ENCODE assay signal across 17 cellular contexts in the genomic region with DNA sequence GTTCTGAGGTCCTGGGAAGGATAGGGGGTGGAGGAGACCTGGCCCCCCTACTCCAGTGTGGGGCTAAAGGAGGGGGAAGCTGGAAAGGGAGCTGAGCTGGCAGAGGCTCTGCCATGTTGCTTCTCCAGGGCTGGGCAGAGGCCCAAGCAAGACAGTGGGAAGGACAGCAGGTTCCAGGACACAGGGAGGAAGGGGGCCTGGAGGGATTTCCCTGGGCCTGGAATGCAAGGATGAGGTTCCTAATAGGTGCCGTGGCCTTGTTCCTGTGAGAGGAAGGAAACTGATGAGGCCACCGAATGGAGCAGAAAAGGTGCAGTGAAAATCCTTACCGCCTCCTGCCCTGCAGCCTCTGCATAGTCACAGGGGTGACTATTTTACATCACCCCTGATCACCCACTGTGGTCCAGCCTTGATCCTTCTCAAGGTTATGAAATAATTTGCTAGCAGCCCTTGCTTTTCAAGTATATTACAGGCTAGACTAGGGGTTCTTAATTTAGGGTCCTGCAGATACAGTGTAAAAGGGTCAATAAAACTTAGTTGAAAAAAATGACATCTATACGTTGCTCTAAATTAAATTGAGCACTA. TPM values are rescaled to one million over a fixed set of nuclear protein-coding genes. Genes with fewer than 3 reads are reported as not detected.
DNase-seq lines count a peak whose midpoint lies in the region; ATAC-seq and TF ChIP-seq lines count a peak whose summit lies in the region.
"Had no signal": no experiment of that assay in that cellular context is flagged by ENCODE, and none has a peak within 500 bp of the region (broad histone marks: within the 10 kb centered on the region; RNA-seq: fewer than 3 reads in every experiment).

No MANE protein-coding gene starts in this region.

- H3K4me1 ChIP-seq in CD4-positive, CD25-positive, alpha-beta regulatory T cell (ENCODE audit: control insufficient read depth, insufficient read depth, low read length, poor library complexity, severe bottlenecking): no peaks in the 10 kb centered on the region
- H3K4me1 ChIP-seq in osteoblast (ENCODE audit: insufficient read depth, low read length): peaks cover 26% of the 10 kb centered on the region
- peaks cover 33 to 36% (median 34%) of the 10 kb centered on the region in 4 donors for H3K4me1 ChIP-seq in esophagus muscularis mucosa

- no peaks in the 10 kb centered on the region for H3K27me3 Mint-ChIP-seq in CD4-positive, CD25-positive, alpha-beta regulatory T cell
- H3K27me3 Mint-ChIP-seq: activated T-helper 17 cell treated with anti-CD3 and anti-CD28 coated beads, Interleukin-2, amount 50 U/mL, for 72 hours; T-cell had no signal

- TF ChIP-seq CTCF in VCaP (conservative IDR thresholded peaks at IDR 0.05): no peak
- no peak for TF ChIP-seq CTCF in osteoblast (IDR thresholded peaks at IDR 0.05; ENCODE audit: extremely low read depth, low read depth, low read length)
- no peak for TF ChIP-seq CTCF in foreskin fibroblast (IDR thresholded peaks at IDR 0.05; ENCODE audit: low read depth, low read length)
- no peak for TF ChIP-seq CTCF in esophagus muscularis mucosa (IDR thresholded peaks at IDR 0.05)

- H3K27me3 ChIP-seq in CD4-positive, CD25-positive, alpha-beta regulatory T cell (ENCODE audit: control insufficient read depth, insufficient read depth, low read length): peaks cover 2% of the 10 kb centered on the region
- H3K27me3 ChIP-seq in osteoblast (ENCODE audit: insufficient read depth, low read length) (no peaks in the 10 kb centered on the region), esophagus muscularis mucosa (no peaks in the 10 kb centered on the region)

- no peak overlapping the region for H3K4me3 Mint-ChIP-seq in CD4-positive, CD25-positive, alpha-beta regulatory T cell
- H3K4me3 Mint-ChIP-seq: activated T-helper 17 cell treated with anti-CD3 and anti-CD28 coated beads, Interleukin-2, amount 50 U/mL, for 72 hours; GM23338; T-cell had no signal

- peaks cover 0 to 10% (median 4%) of the 10 kb centered on the region in 4 donors for H3K4me1 Mint-ChIP-seq in CD4-positive, CD25-positive, alpha-beta regulatory T cell
- H3K4me1 Mint-ChIP-seq: activated T-helper 17 cell treated with anti-CD3 and anti-CD28 coated beads, Interleukin-2, amount 50 U/mL, for 72 hours had no signal

- no peak overlapping the region for H3K4me3 ChIP-seq in CD4-positive, CD25-positive, alpha-beta regulatory T cell (ENCODE audit: low read depth, low read length)
- no peak overlapping the region for H3K4me3 ChIP-seq in osteoblast (ENCODE audit: insufficient read depth, low read length)
- no peak overlapping the region for H3K4me3 ChIP-seq in foreskin fibroblast (ENCODE audit: low read depth in 1 of 2, low read length in 2 of 2)
- no peak overlapping the region for H3K4me3 ChIP-seq in esophagus muscularis mucosa
- H3K4me3 ChIP-seq: GM12878, GM23338 had no signal

- intact Hi-C loops in esophagus muscularis mucosa (cut with DNase I): loop anchor here (5.0 kb wide), 1 partner anchor 39 kb away; no protein-coding TSS in a partner anchor

- H3K9me3 Mint-ChIP-seq in CD4-positive, CD25-positive, alpha-beta regulatory T cell: no peaks in the 10 kb centered on the region
- H3K9me3 Mint-ChIP-seq: activated T-helper 17 cell treated with anti-CD3 and anti-CD28 coated beads, Interleukin-2, amount 50 U/mL, for 72 hours; GM23338; T-cell had no signal

- peak overlapping the region in 2 of 3 donors; percentile 50 to 66 for H3K27ac Mint-ChIP-seq in CD4-positive, CD25-positive, alpha-beta regulatory T cell
- H3K27ac Mint-ChIP-seq: activated T-helper 17 cell treated with anti-CD3 and anti-CD28 coated beads, Interleukin-2, amount 50 U/mL, for 72 hours; GM23338; T-cell had no signal

- peak overlapping the region; percentile 13 for H2AFZ ChIP-seq in osteoblast (ENCODE audit: low read length)

- H4K20me1 ChIP-seq in osteoblast (ENCODE audit: insufficient read depth, low read length): no peaks in the 10 kb centered on the region

- H3K79me2 ChIP-seq in osteoblast (ENCODE audit: insufficient read depth, low read length): no peaks in the 10 kb centered on the region

- TF ChIP-seq EP300 in esophagus muscularis mucosa (IDR thresholded peaks at IDR 0.05): no peak

- no peak overlapping the region for H3K27ac ChIP-seq in CD4-positive, CD25-positive, alpha-beta regulatory T cell (ENCODE audit: insufficient read depth, low read length, poor library complexity, severe bottlenecking)
- H3K27ac ChIP-seq in VCaP (peak overlapping the region; percentile 47), osteoblast (ENCODE audit: low read depth, low read length) (no peak overlapping the region), esophagus muscularis mucosa (replicated peaks in 1 of 4) (no peak overlapping the region)

- no peaks in the 10 kb centered on the region for H3K9me3 ChIP-seq in CD4-positive, CD25-positive, alpha-beta regulatory T cell (ENCODE audit: control insufficient read depth in 2 of 2, low read length in 2 of 2)
- H3K9me3 ChIP-seq in osteoblast (ENCODE audit: low read depth, low read length) (no peaks in the 10 kb centered on the region), esophagus muscularis mucosa (no peaks in the 10 kb centered on the region)

- H3K36me3 ChIP-seq in CD4-positive, CD25-positive, alpha-beta regulatory T cell (ENCODE audit: control insufficient read depth, insufficient read depth, low read length): no peaks in the 10 kb centered on the region
- no peaks in the 10 kb centered on the region for H3K36me3 ChIP-seq in osteoblast (ENCODE audit: insufficient read depth, low read length)
- H3K36me3 ChIP-seq in esophagus muscularis mucosa: no peaks in the 10 kb centered on the region

- no peak for ATAC-seq in CD4-positive, CD25-positive, alpha-beta regulatory T cell (ENCODE audit: low read depth in 2 of 2)
- ATAC-seq in HG02623 (IDR thresholded peaks at IDR 0.05; ENCODE audit: unreplicated experiment) (peak; percentile 10), GM18907 (IDR thresholded peaks at IDR 0.05; ENCODE audit: unreplicated experiment) (no peak)
- ATAC-seq: activated T-helper 17 cell treated with anti-CD3 and anti-CD28 coated beads, Interleukin-2, amount 50 U/mL, for 72 hours; GM23338; T-cell had no signal

- no peak overlapping the region for H3K4me2 ChIP-seq in osteoblast (ENCODE audit: insufficient read depth, low read length)
- H3K4me2 ChIP-seq: GM23338 had no signal

- H3K36me3 Mint-ChIP-seq in CD4-positive, CD25-positive, alpha-beta regulatory T cell: no peaks in the 10 kb centered on the region
- H3K36me3 Mint-ChIP-seq: T-cell had no signal

- 70% methylated on average over 4 of the region's 4 CpGs for WGBS in esophagus muscularis mucosa

- TF ChIP-seq POLR2A in esophagus muscularis mucosa (IDR thresholded peaks at IDR 0.05; ENCODE audit: low read depth): no peak

- DNase-seq in CD4-positive, CD25-positive, alpha-beta regulatory T cell: no peak
- DNase-seq in osteoblast (ENCODE audit: insufficient read length, low spot score, missing footprints): no peak
- no peak for DNase-seq in activated CD4-positive, alpha-beta T cell treated with anti-CD3 and anti-CD28 coated beads, Interleukin-2, amount 50 U/mL, for 1 hour
- DNase-seq in foreskin fibroblast: no peak
- DNase-seq in esophagus muscularis mucosa (ENCODE audit: extremely low spot score): no peak
- DNase-seq: hippocampal formation; Kasumi-1; NCI-H1436 treated with DMSO at 0.1 percent for 48 hours; nucleus accumbens; stimulated activated CD4-positive, alpha-beta T cell treated with anti-CD3 and anti-CD28 coated beads, Interleukin-2, amount 100 ng/mL, for 48 hours; T-cell had no signal

RNA-seq across cellular contexts. Expression of gene RNF24, which starts 45.6 kb away (rescaled TPM):
- total RNA-seq in CD4-positive, CD25-positive, alpha-beta regulatory T cell: 6.9 TPM
- polyA plus RNA-seq in CD4-positive, CD25-positive, alpha-beta regulatory T cell: 1 to 10 TPM; 4.6 to 8.9 (median 7.6) TPM
- 22.4 and 25.6 TPM in 2 replicates for total RNA-seq in osteoblast
- 10 to 100 TPM in 3 of 4 donors, 1 to 10 TPM in 1; 10.0 to 26.8 (median 18.0) TPM for total RNA-seq in esophagus muscularis mucosa
